ENCODE assay signal across 8 cellular contexts in the genomic region with DNA sequence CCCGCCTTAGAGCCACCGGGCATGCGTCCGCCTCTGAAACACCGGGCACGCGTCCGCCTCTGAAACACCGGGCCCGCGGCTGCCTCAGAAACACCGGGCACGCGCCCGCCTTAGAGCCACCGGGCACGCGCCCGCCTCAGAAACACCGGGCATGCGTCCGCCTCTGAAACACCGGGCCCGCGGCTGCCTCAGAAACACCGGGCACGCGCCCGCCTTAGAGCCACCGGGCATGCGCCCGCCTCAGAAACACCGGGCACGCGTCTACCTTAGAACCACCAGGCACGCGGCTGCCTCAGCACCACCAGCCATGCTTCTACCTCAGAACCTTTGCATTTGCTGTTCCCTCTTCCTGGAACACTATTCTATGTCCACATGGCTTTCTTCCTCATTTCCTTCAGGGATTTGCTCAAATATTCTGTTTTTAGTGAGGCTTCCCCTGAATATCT. TPM values are rescaled to one million over a fixed set of nuclear protein-coding genes. Genes with fewer than 3 reads are reported as not detected.
DNase-seq lines count a peak whose midpoint lies in the region; ATAC-seq and TF ChIP-seq lines count a peak whose summit lies in the region.
"Not testable (repeated sequence)": the region's sequence is repeated elsewhere in the genome, so short reads cannot be mapped to it uniquely, and the experiment has no call there.

No MANE protein-coding gene starts in this region.

- intact Hi-C loops in activated CD4-positive, alpha-beta T cell treated with anti-CD3 and anti-CD28 coated beads, Interleukin-2, amount 10 ng/mL, durations not matched to agents 24 days and 14 days (cut with micrococcal nuclease), result loop anchor here (1.0 to 2.0 kb wide), 2 partner anchors 58 to 185 kb away; partner anchors contain the start of genes DOCK4, IFRD1 and ZNF277

- H3K27me3 ChIP-seq in ACC112 (ENCODE audit: insufficient read depth, low read length), result not testable (repeated sequence)

- not testable (repeated sequence) for H3K4me1 ChIP-seq in ACC112 (ENCODE audit: control insufficient read depth, insufficient read depth, low read length, unreplicated experiment)

- H3K27ac ChIP-seq in ACC112 (ENCODE audit: low read depth, low read length), result peak overlapping the region; percentile 23

- H3K27ac Mint-ChIP-seq in activated CD4-positive, alpha-beta T cell treated with anti-CD3 and anti-CD28 coated beads, Interleukin-2, amount 10 ng/mL, durations not matched to agents 24 days and 14 days, result peak overlapping the region; percentile 92

- peak; percentile 71 for ATAC-seq in GM18907 (IDR thresholded peaks at IDR 0.05; ENCODE audit: unreplicated experiment)
- ATAC-seq in HG03520 (IDR thresholded peaks at IDR 0.05; ENCODE audit: unreplicated experiment), result peak; percentile 74

- peaks cover 39% of the 10 kb centered on the region for H3K27me3 Mint-ChIP-seq in activated CD4-positive, alpha-beta T cell treated with anti-CD3 and anti-CD28 coated beads, Interleukin-2, amount 10 ng/mL, durations not matched to agents 24 days and 14 days

- not testable (repeated sequence) for H3K36me3 Mint-ChIP-seq in activated CD4-positive, alpha-beta T cell treated with anti-CD3 and anti-CD28 coated beads, Interleukin-2, amount 10 ng/mL, durations not matched to agents 24 days and 14 days (ENCODE audit: low read depth)

- not testable (repeated sequence) for H3K36me3 ChIP-seq in ACC112 (ENCODE audit: insufficient read depth, low read length)

- peak overlapping the region; percentile 93 for H2AFZ ChIP-seq in ACC112 (ENCODE audit: low read length, unreplicated experiment)

- not testable (repeated sequence) for H3K9me3 Mint-ChIP-seq in activated CD4-positive, alpha-beta T cell treated with anti-CD3 and anti-CD28 coated beads, Interleukin-2, amount 10 ng/mL, durations not matched to agents 24 days and 14 days

- not testable (repeated sequence) for H3K79me2 ChIP-seq in ACC112 (ENCODE audit: control insufficient read depth, insufficient read depth, low read length, unreplicated experiment)

- DNase-seq in NCI-H748 (lab: John Stamatoyannopoulos, UW; ENCODE audit: unreplicated experiment) (peak; percentile 87), choroid plexus epithelial cell (ENCODE audit: low read depth) (peak; percentile 51), kidney glomerular epithelial cell (lab: John Stamatoyannopoulos, UW) (peak; percentile 53)
- peak; percentile 85 for DNase-seq in activated CD4-positive, alpha-beta T cell treated with anti-CD3 and anti-CD28 coated beads, Interleukin-2, amount 10 ng/mL, durations not matched to agents 24 days and 14 days
- peak; percentile 58 for DNase-seq in stimulated activated CD4-positive, alpha-beta T cell treated with anti-CD3 and anti-CD28 coated beads, Interleukin-12 subunit alpha, Interleukin-12 subunit beta, amount 100 ng/mL, for 24 hours (ENCODE audit: low read depth in 2 of 2)

- peak overlapping the region; percentile 85 for H3K4me3 Mint-ChIP-seq in activated CD4-positive, alpha-beta T cell treated with anti-CD3 and anti-CD28 coated beads, Interleukin-2, amount 10 ng/mL, durations not matched to agents 24 days and 14 days

- H3K4me3 ChIP-seq in ACC112 (ENCODE audit: low read depth, low read length) (peak overlapping the region; percentile 79), choroid plexus epithelial cell (ENCODE audit: low read depth, low read length) (peak overlapping the region; percentile 47)

- TF ChIP-seq CTCF in choroid plexus epithelial cell (conservative IDR thresholded peaks at IDR 0.05; ENCODE audit: low read depth, low read length), result not testable (repeated sequence)

- not testable (repeated sequence) for H3K4me1 Mint-ChIP-seq in activated CD4-positive, alpha-beta T cell treated with anti-CD3 and anti-CD28 coated beads, Interleukin-2, amount 10 ng/mL, durations not matched to agents 24 days and 14 days

RNA-seq across cellular contexts. Expression of gene IFRD1, which starts 58.4 kb away (rescaled TPM):
- total RNA-seq in activated CD4-positive, alpha-beta T cell treated with anti-CD3 and anti-CD28 coated beads, Interleukin-2, amount 10 ng/mL, durations not matched to agents 24 days and 14 days, result 70.7 and 72.8 TPM in 2 replicates

Comparison
In these comparisons a context has a peak if more than half of its experiments do, and no peak if none do; other contexts are left out.
1. Peak in every context shown above with its lines: DNase-seq, ATAC-seq, H3K4me3 ChIP-seq and H3K27ac ChIP-seq.